ENCODE assay signal across 21 cellular contexts in the genomic region with DNA sequence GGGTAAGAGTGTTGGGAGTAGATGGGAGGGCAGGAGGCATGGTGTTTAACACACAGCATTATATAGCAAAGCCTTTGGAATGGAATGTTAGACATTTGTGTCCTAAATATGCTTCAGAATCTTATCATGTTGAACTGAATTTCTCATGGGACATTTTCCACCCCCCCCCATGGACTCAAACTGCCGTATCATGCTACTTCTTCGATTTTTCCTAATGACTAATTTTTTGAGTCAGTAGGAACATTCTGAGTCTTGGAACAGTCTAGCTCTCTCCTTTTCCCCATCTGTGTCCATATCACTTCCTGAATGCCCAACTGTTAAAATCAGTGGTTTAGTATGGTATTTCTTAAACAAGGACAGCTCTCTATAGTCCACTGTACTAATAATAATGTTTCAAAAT.
"Had no signal": no experiment of that assay in that cellular context is flagged by ENCODE, and none has a peak within 500 bp of the region (broad histone marks: within the 10 kb centered on the region; RNA-seq: fewer than 3 reads in every experiment).

No MANE protein-coding gene starts in this region.

- H3K27me3 ChIP-seq: hepatocyte, sigmoid colon, tibial nerve, uterus had no signal

- H3K79me2 ChIP-seq: hepatocyte, parathyroid adenoma had no signal

- ATAC-seq: activated CD4-positive, alpha-beta T cell treated with anti-CD3 and anti-CD28 coated beads for 36 hours; naive thymus-derived CD4-positive, alpha-beta T cell; stimulated activated effector memory CD8-positive, alpha-beta T cell treated with anti-CD3 and anti-CD28 coated beads, Interleukin-12 subunit alpha, Interleukin-12 subunit beta, amount 100 ng/mL, for 72 hours; T-helper 17 cell had no signal

- H3K36me3 Mint-ChIP-seq: activated CD4-positive, alpha-beta memory T cell treated with anti-CD3 and anti-CD28 coated beads for 36 hours; activated naive CD4-positive, alpha-beta T cell treated with anti-CD3 and anti-CD28 coated beads, Interleukin-2, amount 50 U/mL, for 24 hours; stimulated activated effector memory CD8-positive, alpha-beta T cell treated with anti-CD3 and anti-CD28 coated beads, Interleukin-12 subunit alpha, Interleukin-12 subunit beta, amount 100 ng/mL, for 72 hours had no signal

- H3K27ac ChIP-seq: hepatocyte, left ventricle myocardium inferior, parathyroid adenoma, sigmoid colon, tibial nerve, uterus, WERI-Rb-1 had no signal

- H3K9ac ChIP-seq: parathyroid adenoma had no signal

- H2AFZ ChIP-seq: hepatocyte, parathyroid adenoma had no signal

- DNase-seq: activated CD4-positive, alpha-beta memory T cell treated with anti-CD3 and anti-CD28 coated beads for 36 hours; activated CD4-positive, alpha-beta T cell treated with anti-CD3 and anti-CD28 coated beads for 36 hours; activated effector memory CD4-positive, alpha-beta T cell treated with Interleukin-2 at 50 U/mL for 16 hours; activated T-cell treated with anti-CD3 and anti-CD28 coated beads, Interleukin-2, amount 50 U/mL, for 24 hours; cortex of kidney; effector CD8-positive, alpha-beta T cell; left ventricle myocardium inferior; naive thymus-derived CD4-positive, alpha-beta T cell; sigmoid colon; stimulated activated CD4-positive, alpha-beta T cell treated with anti-CD3 and anti-CD28 coated beads, Interleukin-12 subunit alpha, Interleukin-12 subunit beta, amount 100 ng/mL, for 4 hours; T-helper 17 cell; uterus; WERI-Rb-1 had no signal

- FAIRE-seq: endothelial cell of umbilical vein, keratinocyte had no signal

- H3K27me3 Mint-ChIP-seq: activated CD4-positive, alpha-beta T cell treated with anti-CD3 and anti-CD28 coated beads for 36 hours; activated T-cell treated with anti-CD3 and anti-CD28 coated beads, Interleukin-2, amount 50 U/mL, for 24 hours had no signal

- H3K27ac Mint-ChIP-seq: activated CD4-positive, alpha-beta memory T cell treated with anti-CD3 and anti-CD28 coated beads for 36 hours; activated CD4-positive, alpha-beta T cell treated with anti-CD3 and anti-CD28 coated beads for 36 hours; activated naive CD4-positive, alpha-beta T cell treated with anti-CD3 and anti-CD28 coated beads, Interleukin-2, amount 50 U/mL, for 24 hours; activated T-cell treated with anti-CD3 and anti-CD28 coated beads, Interleukin-2, amount 50 U/mL, for 24 hours; brain; naive thymus-derived CD4-positive, alpha-beta T cell; stimulated activated effector memory CD8-positive, alpha-beta T cell treated with anti-CD3 and anti-CD28 coated beads, Interleukin-12 subunit alpha, Interleukin-12 subunit beta, amount 100 ng/mL, for 72 hours; T-helper 17 cell had no signal

- H3K9me3 ChIP-seq: left ventricle myocardium inferior, sigmoid colon, tibial nerve, uterus had no signal

- H3K4me3 ChIP-seq: hepatocyte, left ventricle myocardium inferior, sigmoid colon, tibial nerve, uterus had no signal

- H3K9me3 Mint-ChIP-seq: activated CD4-positive, alpha-beta memory T cell treated with anti-CD3 and anti-CD28 coated beads for 36 hours; activated naive CD4-positive, alpha-beta T cell treated with anti-CD3 and anti-CD28 coated beads, Interleukin-2, amount 50 U/mL, for 24 hours; stimulated activated effector memory CD8-positive, alpha-beta T cell treated with anti-CD3 and anti-CD28 coated beads, Interleukin-12 subunit alpha, Interleukin-12 subunit beta, amount 100 ng/mL, for 72 hours had no signal

- H3K4me1 ChIP-seq: left ventricle myocardium inferior, parathyroid adenoma, sigmoid colon, tibial nerve, uterus had no signal

- H3K4me1 Mint-ChIP-seq: activated CD4-positive, alpha-beta T cell treated with anti-CD3 and anti-CD28 coated beads for 36 hours; activated naive CD4-positive, alpha-beta T cell treated with anti-CD3 and anti-CD28 coated beads, Interleukin-2, amount 50 U/mL, for 24 hours; brain; naive thymus-derived CD4-positive, alpha-beta T cell; stimulated activated effector memory CD8-positive, alpha-beta T cell treated with anti-CD3 and anti-CD28 coated beads, Interleukin-12 subunit alpha, Interleukin-12 subunit beta, amount 100 ng/mL, for 72 hours had no signal

- H3K4me3 Mint-ChIP-seq: activated CD4-positive, alpha-beta memory T cell treated with anti-CD3 and anti-CD28 coated beads for 36 hours; activated CD4-positive, alpha-beta T cell treated with anti-CD3 and anti-CD28 coated beads for 36 hours; activated naive CD4-positive, alpha-beta T cell treated with anti-CD3 and anti-CD28 coated beads, Interleukin-2, amount 50 U/mL, for 24 hours; activated T-cell treated with anti-CD3 and anti-CD28 coated beads, Interleukin-2, amount 50 U/mL, for 24 hours; brain; naive thymus-derived CD4-positive, alpha-beta T cell; stimulated activated effector memory CD8-positive, alpha-beta T cell treated with anti-CD3 and anti-CD28 coated beads, Interleukin-12 subunit alpha, Interleukin-12 subunit beta, amount 100 ng/mL, for 72 hours; T-helper 17 cell had no signal

- H3K4me2 ChIP-seq: hepatocyte had no signal

- H3K36me3 ChIP-seq: left ventricle myocardium inferior, sigmoid colon, tibial nerve, uterus, WERI-Rb-1 had no signal
